ENCODE assay signal across 17 cellular contexts in genomic region chr5:173916233-173916632, GRCh38. TPM values are rescaled to one million over a fixed set of nuclear protein-coding genes. Genes with fewer than 3 reads are reported as not detected.
DNase-seq lines count a peak whose midpoint lies in the region; ATAC-seq and TF ChIP-seq lines count a peak whose summit lies in the region.
"Had no signal": no experiment of that assay in that cellular context is flagged by ENCODE, and none has a peak within 500 bp of the region (broad histone marks: within the 10 kb centered on the region; RNA-seq: fewer than 3 reads in every experiment).

No MANE protein-coding gene starts in this region.

- H3K27me3 ChIP-seq in cardiac muscle cell = no peaks in the 10 kb centered on the region
- H3K27me3 ChIP-seq in dorsolateral prefrontal cortex = no peaks in the 10 kb centered on the region
- H3K27me3 ChIP-seq in skeletal muscle tissue (ENCODE audit: control insufficient read depth in 3 of 3, insufficient read depth in 3 of 3, low read length in 3 of 3) = no peaks in the 10 kb centered on the region
- H3K27me3 ChIP-seq: uterus had no signal

- intact Hi-C loops in Right ventricle myocardium inferior (cut with DNase I) = no loop called here
- intact Hi-C loops in dorsolateral prefrontal cortex (cut with DNase I) = loop anchor here in 1 of 2 donors (5.0 kb wide), 1 partner anchor 56 kb away; no protein-coding TSS in a partner anchor
- intact Hi-C loops in sciatic nerve (cut with DNase I) = no loop called here

- H3K9me3 ChIP-seq in cardiac muscle cell (ENCODE audit: low read depth) = no peaks in the 10 kb centered on the region
- H3K9me3 ChIP-seq in skeletal muscle tissue (ENCODE audit: control insufficient read depth in 3 of 3, low read length in 3 of 3) = no peaks in the 10 kb centered on the region
- H3K9me3 ChIP-seq: uterus had no signal

- no peak overlapping the region for H3K4me3 ChIP-seq in cardiac muscle cell
- peak overlapping the region in 23 of 59 donors; percentile 2 to 45 (median 12) for H3K4me3 ChIP-seq in dorsolateral prefrontal cortex
- peak overlapping the region in 1 of 3 donors; percentile 1 for H3K4me3 ChIP-seq in skeletal muscle tissue (ENCODE audit: low read length in 3 of 3)
- H3K4me3 ChIP-seq: uterus had no signal

- ATAC-seq in Right ventricle myocardium inferior (no peak), sciatic nerve (no peak)

- H3K4me1 ChIP-seq in cardiac muscle cell (ENCODE audit: low read depth) (peaks cover 63% of the 10 kb centered on the region), skeletal muscle tissue (ENCODE audit: control insufficient read depth in 3 of 3, insufficient read depth in 3 of 3, low read length in 3 of 3) (peaks cover 22 to 33% (median 30%) of the 10 kb centered on the region in 3 donors)

- H3K9ac ChIP-seq in skeletal muscle tissue (ENCODE audit: low read depth in 1 of 3, low read length in 3 of 3) = peak overlapping the region; percentile 62 to 93 (median 63)

- H3K27ac ChIP-seq in cardiac muscle cell = peak overlapping the region; percentile 93
- peak overlapping the region in 56 of 59 donors; percentile 4 to 95 (median 84) for H3K27ac ChIP-seq in dorsolateral prefrontal cortex
- H3K27ac ChIP-seq in skeletal muscle tissue (ENCODE audit: low read depth, low read length) = peak overlapping the region; percentile 98

- DNase-seq in cardiac muscle cell (ENCODE audit: low read depth in 1 of 2, low spot score in 1 of 2) (no peak), Right ventricle myocardium inferior (ENCODE audit: missing footprints) (no peak), NCI-H526 (lab: John Stamatoyannopoulos, UW) (peak; percentile 59 to 75), dorsolateral prefrontal cortex (no peak), GM19238 (ENCODE audit: insufficient read length, low spot score) (no peak), sciatic nerve (ENCODE audit: low spot score) (no peak)
- no peak for DNase-seq in stimulated activated CD4-positive, alpha-beta T cell treated with anti-CD3 and anti-CD28 coated beads, Interleukin-15, amount 100 ng/mL, for 24 hours
- DNase-seq: activated gamma-delta T cell; Calu3; Kasumi-1; NCI-H2029; NCI-H82; SHP77 treated with DMSO at 0.1 percent for 48 hours; small intestine; stimulated activated naive CD4-positive, alpha-beta T cell; uterus had no signal

- H3K36me3 ChIP-seq in cardiac muscle cell (no peaks in the 10 kb centered on the region), skeletal muscle tissue (ENCODE audit: control insufficient read depth in 3 of 3, insufficient read depth in 3 of 3, low read length in 3 of 3) (peaks cover 0 to 5% (median 5%) of the 10 kb centered on the region in 3 donors)
- H3K36me3 ChIP-seq: uterus had no signal

- no peak for TF ChIP-seq CTCF in cardiac muscle cell (IDR thresholded peaks at IDR 0.05; ENCODE audit: low read depth, low read length)
- TF ChIP-seq CTCF in dorsolateral prefrontal cortex (IDR thresholded peaks at IDR 0.05 in 54 of 56, conservative IDR thresholded peaks at IDR 0.05 in 2 of 56; ENCODE audit: low read depth in 1 of 56, partially characterized antibody in 56 of 56) = no peak

RNA-seq across cellular contexts. Expression of gene CPEB4, which starts 28.1 kb away (rescaled TPM):
- total RNA-seq in cardiac muscle cell (52.9 and 65.2 TPM in 2 replicates), Right ventricle myocardium inferior (116 TPM), dorsolateral prefrontal cortex (100 to 1,000 TPM in 119 of 120 experiments, 10 to 100 TPM in 1; 95.3 to 182 (median 133) TPM), skeletal muscle tissue (32.4 TPM), sciatic nerve (42.2 TPM)
- 23.8 and 33.6 TPM in 2 replicates for polyA plus RNA-seq in cardiac muscle cell

Comparison
In these comparisons a context has a peak if more than half of its experiments do, and no peak if none do; other contexts are left out.
1. DNase-seq: peak in NCI-H526 (2 of 2); none in cardiac muscle cell (0 of 2), Right ventricle myocardium inferior (single experiment), dorsolateral prefrontal cortex (0 of 10), stimulated activated CD4-positive, alpha-beta T cell treated with anti-CD3 and anti-CD28 coated beads, Interleukin-15, amount 100 ng/mL, for 24 hours (single experiment), GM19238 (single experiment) and sciatic nerve (single experiment).
2. Peak in every context shown above with its lines, with median percentiles within 50 percentile points of each other: H3K27ac ChIP-seq.